In genomic region chr17:61188081-61188480, GRCh38 we compare ENCODE assay signal across 13 cellular contexts.
DNase-seq lines count a peak whose midpoint lies in the region; ATAC-seq and TF ChIP-seq lines count a peak whose summit lies in the region.
"Had no signal": no experiment of that assay in that cellular context is flagged by ENCODE, and none has a peak within 500 bp of the region (broad histone marks: within the 10 kb centered on the region; RNA-seq: fewer than 3 reads in every experiment).

No MANE protein-coding gene starts in this region.

- H3K4me1 Mint-ChIP-seq in mesothelial cell of epicardium = peaks cover 56% of the 10 kb centered on the region
- H3K4me1 Mint-ChIP-seq: CD8-positive, alpha-beta memory T cell had no signal

- peak overlapping the region; percentile 62 for H3K27ac Mint-ChIP-seq in mesothelial cell of epicardium

- DNase-seq in GM13977 (ENCODE audit: low spot score) (peak; percentile 13), GM20000 (ENCODE audit: low spot score) (peak; percentile 6), mesothelial cell of epicardium (ENCODE audit: low spot score in 2 of 2, unreplicated experiment in 2 of 2) (no peak), HEK293T (ENCODE audit: extremely low spot score) (no peak), upper lobe of right lung (no peak), GDM1 (lab: John Stamatoyannopoulos, UW) (no peak)
- DNase-seq: CD8-positive, alpha-beta memory T cell; DMS53; HCEC 1CT had no signal

- H3K9me3 ChIP-seq in OCI-LY3 (ENCODE audit: insufficient read depth, low read length) (no peaks in the 10 kb centered on the region), upper lobe of right lung (no peaks in the 10 kb centered on the region)

- no peaks in the 10 kb centered on the region for H3K27me3 Mint-ChIP-seq in mesothelial cell of epicardium (ENCODE audit: low read depth)

- H3K4me2 ChIP-seq in OCI-LY3 (ENCODE audit: low read length) = peak overlapping the region; percentile 51
- H3K4me2 ChIP-seq: A549, BLaER1 had no signal

- H3K27ac ChIP-seq in OCI-LY3 (ENCODE audit: low read length) = no peak overlapping the region
- H3K27ac ChIP-seq in upper lobe of right lung = no peak overlapping the region
- H3K27ac ChIP-seq: A549, BLaER1, HL-60 had no signal

- H3K79me2 ChIP-seq in OCI-LY3 (ENCODE audit: low read length) = no peaks in the 10 kb centered on the region

- ATAC-seq in upper lobe of right lung = no peak
- ATAC-seq: A549 had no signal

- CTCF ChIA-PET in HEK293T (lab: Yijun Ruan, JAX) = no interaction called here

- H3K4me3 ChIP-seq in OCI-LY3 (ENCODE audit: low read length) (no peak overlapping the region), upper lobe of right lung (no peak overlapping the region)
- H3K4me3 ChIP-seq: A549, BLaER1 had no signal

- in situ Hi-C loops in GM13977 (cut with MboI; ENCODE audit: low pct_unique_long_range_greater_than_20kb, low sequenced_read_pairs, unreplicated experiment) = no loop called here

- intact Hi-C loops in upper lobe of right lung (cut with DNase I) = no loop called here

- no peak overlapping the region for H3K9ac ChIP-seq in OCI-LY3 (ENCODE audit: low read length)
- H3K9ac ChIP-seq: BLaER1 had no signal

- no peaks in the 10 kb centered on the region for H4K20me1 ChIP-seq in OCI-LY3 (ENCODE audit: insufficient read depth, low read length)
- H4K20me1 ChIP-seq: BLaER1 had no signal

- peaks cover 7% of the 10 kb centered on the region for H3K36me3 Mint-ChIP-seq in mesothelial cell of epicardium

- H3K27me3 ChIP-seq in OCI-LY3 (ENCODE audit: low read depth, low read length) (no peaks in the 10 kb centered on the region), upper lobe of right lung (no peaks in the 10 kb centered on the region)
- H3K27me3 ChIP-seq: BLaER1 had no signal

- no peak overlapping the region for H2AFZ ChIP-seq in OCI-LY3 (ENCODE audit: low read depth, low read length)

- H3K36me3 ChIP-seq in OCI-LY3 (replicated peaks; ENCODE audit: low read depth, low read length) (no peaks in the 10 kb centered on the region), upper lobe of right lung (no peaks in the 10 kb centered on the region)
- H3K36me3 ChIP-seq: BLaER1 had no signal

- H3K4me3 Mint-ChIP-seq in mesothelial cell of epicardium = no peak overlapping the region
- H3K4me3 Mint-ChIP-seq: CD8-positive, alpha-beta memory T cell had no signal

- TF ChIP-seq CTCF in GM13977 (IDR thresholded peaks at IDR 0.05; ENCODE audit: extremely low read depth, insufficient read depth, missing control alignments) (no peak), GM20000 (IDR thresholded peaks at IDR 0.05; ENCODE audit: extremely low read depth, missing control alignments) (no peak), OCI-LY3 (IDR thresholded peaks at IDR 0.05; ENCODE audit: low read depth, low read length) (no peak), mesothelial cell of epicardium (IDR thresholded peaks at IDR 0.05; ENCODE audit: unreplicated experiment) (no peak), upper lobe of right lung (IDR thresholded peaks at IDR 0.05) (no peak)

- H3K4me1 ChIP-seq in OCI-LY3 (ENCODE audit: low read length) (peaks cover 23% of the 10 kb centered on the region), upper lobe of right lung (peaks cover 7% of the 10 kb centered on the region)
- H3K4me1 ChIP-seq: A549, BLaER1 had no signal

- POLR2A ChIA-PET in HEK293T (lab: Yijun Ruan, JAX) = no interaction called here

- H3K9me3 Mint-ChIP-seq in mesothelial cell of epicardium = no peaks in the 10 kb centered on the region

TF ChIP-seq in HEK293T, 16 proteins besides CTCF, POLR2A, EP300 and RAD21:
- no peak for TF ChIP-seq FOXA1 (IDR thresholded peaks at IDR 0.05)
- TF ChIP-seq L3MBTL2 (conservative IDR thresholded peaks at IDR 0.05) = no peak
- TF ChIP-seq CTBP1 (IDR thresholded peaks at IDR 0.05; ENCODE audit: borderline replicate concordance) = no peak
- TF ChIP-seq NFRKB (IDR thresholded peaks at IDR 0.05) = no peak
- no peak for TF ChIP-seq FOXM1 (IDR thresholded peaks at IDR 0.05; ENCODE audit: borderline replicate concordance)
- TF ChIP-seq ELF4 (IDR thresholded peaks at IDR 0.05) = no peak
- no peak for TF ChIP-seq SP1 (IDR thresholded peaks at IDR 0.05)
- TF ChIP-seq ZNF384 (IDR thresholded peaks at IDR 0.05) = no peak
- no peak for TF ChIP-seq FOXK2 (IDR thresholded peaks at IDR 0.05)

Comparison
In these comparisons a context has a peak if more than half of its experiments do, and no peak if none do; other contexts are left out.
1. DNase-seq: peak in GM13977 (single experiment) and GM20000 (single experiment); none in mesothelial cell of epicardium (0 of 2), HEK293T (single experiment), upper lobe of right lung (single experiment) and GDM1 (single experiment).